ENCODE assay signal across 8 cellular contexts in the genomic region with DNA sequence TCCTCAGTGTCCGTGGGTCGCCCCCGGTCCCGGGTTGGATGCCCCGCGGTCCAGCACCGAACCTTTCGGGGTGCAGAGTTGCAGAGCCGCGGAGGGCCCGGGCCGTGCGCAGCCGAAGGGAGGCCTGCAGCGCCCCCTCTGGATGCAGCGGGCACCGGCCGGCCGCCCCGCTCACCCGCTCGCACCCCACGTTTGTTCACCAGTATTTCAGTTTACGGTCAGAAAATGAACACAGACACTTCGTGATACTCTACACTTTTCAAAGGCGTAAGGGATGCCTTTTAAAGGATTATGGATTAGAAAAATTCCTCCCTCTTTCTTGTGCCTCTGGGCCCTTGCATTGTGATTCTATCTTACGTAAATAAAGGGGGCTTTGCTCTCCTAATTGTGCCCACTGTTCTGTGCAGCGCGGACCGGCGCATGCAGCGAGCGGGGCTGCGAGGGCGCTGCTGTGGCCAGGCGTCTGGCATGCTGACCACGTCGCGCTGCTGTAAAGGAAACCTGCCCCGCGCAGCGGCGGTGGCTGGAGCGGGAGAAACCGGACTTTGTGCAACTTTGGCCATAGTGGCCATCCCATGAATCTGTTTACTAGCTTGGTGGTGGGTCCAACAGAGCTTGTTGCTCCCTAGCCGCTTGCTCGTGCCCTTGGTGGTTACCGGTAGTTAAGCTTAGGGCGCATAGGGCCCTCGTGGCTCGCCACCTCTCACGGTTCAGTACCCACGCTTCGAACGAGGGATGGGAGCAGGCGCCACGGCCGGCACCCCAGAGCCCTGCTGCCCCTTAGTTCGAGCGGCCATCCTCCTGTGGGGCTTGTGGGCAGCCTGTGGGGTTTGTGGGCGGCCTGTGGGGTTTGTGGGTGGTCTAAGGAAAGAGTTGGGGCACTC. TPM values are rescaled to one million over a fixed set of nuclear protein-coding genes. Genes with fewer than 3 reads are reported as not detected.
DNase-seq lines count a peak whose midpoint lies in the region; ATAC-seq, FAIRE-seq and TF ChIP-seq lines count a peak whose summit lies in the region.

No MANE protein-coding gene starts in this region.

- no peak for TF ChIP-seq POLR2A in HepG2 (IDR thresholded peaks at IDR 0.05; ENCODE audit: insufficient read depth in 1 of 2, low read depth in 2 of 2, low read length in 2 of 2)

- ATAC-seq in HepG2 (no peak), HG02970 (IDR thresholded peaks at IDR 0.05; ENCODE audit: low FRiP score, unreplicated experiment) (no peak)
- peak; percentile 31 to 35 for ATAC-seq in activated T-cell treated with anti-CD3 and anti-CD28 coated beads, Interleukin-2, amount 50 U/mL, for 4 hours

- BruUV-seq in HepG2 (replicated peaks; lab: Mats Ljungman, UMichigan): no TSS peak

- intact Hi-C loops in HepG2 (cut with micrococcal nuclease; ENCODE audit: unreplicated experiment): no loop called here

- TF ChIP-seq CTCF in liver (IDR thresholded peaks at IDR 0.05; ENCODE audit: low read depth, low read length, missing input control) (peak; percentile 41), HepG2 (CRISPR knock-in tag; IDR thresholded peaks at IDR 0.05) (no peak), fibroblast of villous mesenchyme (IDR thresholded peaks at IDR 0.05; ENCODE audit: insufficient read depth, low read depth, low read length) (peak; percentile 69)

- H3K36me3 Mint-ChIP-seq in activated T-cell treated with anti-CD3 and anti-CD28 coated beads, Interleukin-2, amount 50 U/mL, for 4 hours (ENCODE audit: insufficient read depth): no peaks in the 10 kb centered on the region

- H3K27me3 ChIP-seq in liver (ENCODE audit: control insufficient read depth in 4 of 4, insufficient read depth in 4 of 4, low read length in 3 of 4): no peaks in the 10 kb centered on the region
- H3K27me3 ChIP-seq in HepG2 (ENCODE audit: control insufficient read depth in 1 of 2, insufficient read depth in 2 of 2, low read length in 2 of 2): no peaks in the 10 kb centered on the region
- H3K27me3 ChIP-seq in neuron (ENCODE audit: insufficient read depth, low read length): no peaks in the 10 kb centered on the region

- peaks cover 25% of the 10 kb centered on the region for H3K4me1 Mint-ChIP-seq in activated T-cell treated with anti-CD3 and anti-CD28 coated beads, Interleukin-2, amount 50 U/mL, for 4 hours (ENCODE audit: low read depth)

- peaks cover 5% of the 10 kb centered on the region for H3K79me2 ChIP-seq in HepG2 (ENCODE audit: insufficient read depth, low read length)

- no peaks in the 10 kb centered on the region for H3K9me3 Mint-ChIP-seq in activated T-cell treated with anti-CD3 and anti-CD28 coated beads, Interleukin-2, amount 50 U/mL, for 4 hours

- H3K4me3 Mint-ChIP-seq in activated T-cell treated with anti-CD3 and anti-CD28 coated beads, Interleukin-2, amount 50 U/mL, for 4 hours: peak overlapping the region; percentile 48

- FAIRE-seq in HepG2 (lab: Jason Lieb, UNC): no peak

- in situ Hi-C loops in HepG2 (cut with HindIII; ENCODE audit: extremely low pct_ligation_motif_present, low pct_unique_long_range_greater_than_20kb): no loop called here

- H3K4me3 ChIP-seq in liver (ENCODE audit: low read depth in 1 of 3, low read length in 3 of 3) (peak overlapping the region; percentile 23 to 48 (median 26)), HepG2 (replicated peaks in 1 of 3; ENCODE audit: insufficient read depth in 1 of 3, low read depth in 2 of 3, low read length in 3 of 3) (no peak overlapping the region), fibroblast of villous mesenchyme (ENCODE audit: low read depth, low read length) (peak overlapping the region; percentile 82), neuron (ENCODE audit: low read length) (peak overlapping the region; percentile 61)

- H4K20me1 ChIP-seq in HepG2 (ENCODE audit: insufficient read depth, low read length): no peaks in the 10 kb centered on the region

- no peak overlapping the region for H3K4me2 ChIP-seq in HepG2 (ENCODE audit: low read depth, low read length)

- H3K27ac ChIP-seq in liver (ENCODE audit: low read depth in 1 of 2, low read length in 2 of 2) (no peak overlapping the region), HepG2 (ENCODE audit: extremely low read length, insufficient read depth, low read length) (no peak overlapping the region)

- CTCF ChIA-PET in HepG2 (lab: Yijun Ruan, JAX; ENCODE audit: low intra/inter-chr PET ratio, low total read pairs): no interaction called here

- no peaks in the 10 kb centered on the region for H3K9me3 ChIP-seq in liver (ENCODE audit: control insufficient read depth in 4 of 4, low read length in 3 of 4)
- H3K9me3 ChIP-seq in HepG2 (ENCODE audit: low read length): peaks cover 12% of the 10 kb centered on the region
- no peaks in the 10 kb centered on the region for H3K9me3 ChIP-seq in neuron (ENCODE audit: low read length)

- peaks cover 0 to 33% (median 23%) of the 10 kb centered on the region in 4 donors for H3K4me1 ChIP-seq in liver (ENCODE audit: control insufficient read depth in 4 of 4, insufficient read depth in 4 of 4, low read length in 3 of 4)
- H3K4me1 ChIP-seq in HepG2 (ENCODE audit: insufficient read depth, low read length): peaks cover 2% of the 10 kb centered on the region; the same call in 1 of the 2 replicates
- H3K4me1 ChIP-seq in neuron (ENCODE audit: insufficient read depth, low read length): peaks cover 13% of the 10 kb centered on the region

- H3K9ac ChIP-seq in liver (ENCODE audit: low read depth in 1 of 2, low read length in 2 of 2) (no peak overlapping the region), HepG2 (ENCODE audit: insufficient read depth, low read depth, low read length) (no peak overlapping the region)

- no peak for DNase-seq in HepG2 (ENCODE audit: low spot score)
- no peak for DNase-seq in activated T-cell treated with anti-CD3 and anti-CD28 coated beads, Interleukin-2, amount 50 U/mL, for 4 hours
- DNase-seq in fibroblast of villous mesenchyme (ENCODE audit: low read depth): peak; percentile 62
- DNase-seq in NCI-H510A treated with DMSO at 0.1 percent for 48 hours (lab: John Stamatoyannopoulos, UW): no peak
- DNase-seq in activated gamma-delta T cell (lab: John Stamatoyannopoulos, UW): no peak

- H3K36me3 ChIP-seq in liver (ENCODE audit: control insufficient read depth in 4 of 4, insufficient read depth in 3 of 4, low read depth in 1 of 4, low read length in 3 of 4): no peaks in the 10 kb centered on the region
- no peaks in the 10 kb centered on the region for H3K36me3 ChIP-seq in HepG2 (replicated peaks in 1 of 2; ENCODE audit: control insufficient read depth in 1 of 2, insufficient read depth in 2 of 2, low read length in 2 of 2)
- no peaks in the 10 kb centered on the region for H3K36me3 ChIP-seq in neuron (ENCODE audit: insufficient read depth, low read length)

- POLR2A ChIA-PET in HepG2 (lab: Yijun Ruan, JAX): no interaction called here

- no peak overlapping the region for H2AFZ ChIP-seq in HepG2 (ENCODE audit: low read length)
- no peak overlapping the region for H2AFZ ChIP-seq in neuron (ENCODE audit: low read depth, low read length)

- TF ChIP-seq RAD21 in liver (IDR thresholded peaks at IDR 0.05) (peak; percentile 33 to 57), HepG2 (CRISPR knock-in tag; IDR thresholded peaks at IDR 0.05) (no peak)

- TF ChIP-seq EP300 in HepG2 (IDR thresholded peaks at IDR 0.05; ENCODE audit: low read depth in 2 of 2, low read length in 2 of 2) (no peak), HepG2 (CRISPR knock-in tag; IDR thresholded peaks at IDR 0.05; ENCODE audit: borderline replicate concordance) (no peak)

- H3K27me3 Mint-ChIP-seq in activated T-cell treated with anti-CD3 and anti-CD28 coated beads, Interleukin-2, amount 50 U/mL, for 4 hours (ENCODE audit: low read depth): peaks cover 55% of the 10 kb centered on the region

- WGBS in liver: 51% methylated on average over 61 of the region's 61 CpGs
- WGBS in HepG2 (ENCODE audit: low lambda C conversion rate): 94% methylated on average over 46 of the region's 61 CpGs

RNA-seq across cellular contexts. Expression of a gene that starts 0.8 kb away (rescaled TPM):
- 10 to 100 TPM; 23.3 to 42.4 TPM for total RNA-seq in liver
- 10 to 100 TPM; 12.6 to 22.7 TPM for polyA plus RNA-seq in liver
- 49.5 and 51.3 TPM in 2 replicates for total RNA-seq in HepG2 (2016; rRNA removed; fragmentation: Illumina TruSeq; extraction: Trizol)
- 19.0 and 20.2 TPM in 2 replicates for total RNA-seq in HepG2 (2016; cell fraction: cytosol; rRNA removed; fragmentation: Illumina TruSeq; extraction: Trizol; ENCODE audit: low read depth)
- 48.3 and 49.2 TPM in 2 replicates for total RNA-seq in HepG2 (2016; cell fraction: insoluble cytoplasmic fraction; rRNA removed; fragmentation: Illumina TruSeq; extraction: Trizol)
- total RNA-seq in HepG2 (2016; cell fraction: membrane; rRNA removed; fragmentation: Illumina TruSeq; extraction: Trizol): 66.9 and 68.4 TPM in 2 replicates
- total RNA-seq in HepG2 (2016; cell fraction: nucleus; rRNA removed; fragmentation: Illumina TruSeq; extraction: Trizol): 32.7 and 34.1 TPM in 2 replicates
- polyA plus RNA-seq in HepG2 (2011; rRNA removed): 49.7 and 54.6 TPM in 2 replicates
- 37.9 and 63.6 TPM in 2 replicates for polyA plus RNA-seq in HepG2 (2011; cell fraction: cytosol; rRNA removed)
- 18.8 and 26.3 TPM in 2 replicates for polyA plus RNA-seq in HepG2 (2011; cell fraction: nucleus; rRNA removed)
- 29.5 and 48.0 TPM in 2 replicates for polyA plus RNA-seq in HepG2 (2012)
- polyA plus RNA-seq in HepG2 (2016; cell fraction: cytosol; fragmentation: Illumina TruSeq; extraction: Trizol; ENCODE audit: low read depth): 20.0 and 26.6 TPM in 2 replicates
- 48.3 and 55.2 TPM in 2 replicates for polyA plus RNA-seq in HepG2 (2016; cell fraction: insoluble cytoplasmic fraction; fragmentation: Illumina TruSeq; extraction: Trizol; ENCODE audit: low read depth)
- polyA plus RNA-seq in HepG2 (2016; cell fraction: membrane; fragmentation: Illumina TruSeq; extraction: Trizol; ENCODE audit: low read depth): 60.1 and 64.4 TPM in 2 replicates
- polyA plus RNA-seq in HepG2 (2016; cell fraction: nucleus; fragmentation: Illumina TruSeq; extraction: Trizol; ENCODE audit: insufficient read depth, low read depth): 46.5 and 51.1 TPM in 2 replicates
- 60.0 and 103 TPM in 2 replicates for polyA minus RNA-seq in HepG2 (2011; rRNA and poly(A)+ RNA removed; ENCODE audit: low replicate concordance)
- polyA minus RNA-seq in HepG2 (2011; cell fraction: cytosol; rRNA and poly(A)+ RNA removed): 25.5 and 40.2 TPM in 2 replicates
- 20.6 and 29.3 TPM in 2 replicates for polyA minus RNA-seq in HepG2 (2011; cell fraction: nucleus; rRNA and poly(A)+ RNA removed)
- 1 to 10 TPM; 3.5 to 5.9 (median 5.2) TPM for total RNA-seq in activated T-cell treated with anti-CD3 and anti-CD28 coated beads, Interleukin-2, amount 50 U/mL, for 4 hours
- 302 and 606 TPM in 2 replicates for total RNA-seq in fibroblast of villous mesenchyme

RNA-seq across cellular contexts. Expression of a gene that starts 50.3 kb away (rescaled TPM):
- total RNA-seq in liver: 1 to 10 TPM; 2.3 to 2.9 TPM
- polyA plus RNA-seq in liver: 1 to 10 TPM; 2.7 to 3.5 TPM
- total RNA-seq in HepG2 (2016; rRNA removed; fragmentation: Illumina TruSeq; extraction: Trizol): 8.5 and 8.7 TPM in 2 replicates
- 1.4 and 1.5 TPM in 2 replicates for total RNA-seq in HepG2 (2016; cell fraction: cytosol; rRNA removed; fragmentation: Illumina TruSeq; extraction: Trizol; ENCODE audit: low read depth)
- 7.4 and 7.9 TPM in 2 replicates for total RNA-seq in HepG2 (2016; cell fraction: insoluble cytoplasmic fraction; rRNA removed; fragmentation: Illumina TruSeq; extraction: Trizol)
- total RNA-seq in HepG2 (2016; cell fraction: membrane; rRNA removed; fragmentation: Illumina TruSeq; extraction: Trizol): 3.0 and 4.0 TPM in 2 replicates
- total RNA-seq in HepG2 (2016; cell fraction: nucleus; rRNA removed; fragmentation: Illumina TruSeq; extraction: Trizol): 10.6 and 11.1 TPM in 2 replicates
- polyA plus RNA-seq in HepG2 (2011; rRNA removed): 8.1 and 9.0 TPM in 2 replicates
- 6.4 and 7.7 TPM in 2 replicates for polyA plus RNA-seq in HepG2 (2011; cell fraction: cytosol; rRNA removed)
- 3.8 and 5.7 TPM in 2 replicates for polyA plus RNA-seq in HepG2 (2011; cell fraction: nucleus; rRNA removed)
- polyA plus RNA-seq in HepG2 (2012): 3.7 and 5.1 TPM in 2 replicates
- polyA plus RNA-seq in HepG2 (2016; cell fraction: cytosol; fragmentation: Illumina TruSeq; extraction: Trizol; ENCODE audit: low read depth): 2.5 and 2.6 TPM in 2 replicates
- 10.0 and 12.3 TPM in 2 replicates for polyA plus RNA-seq in HepG2 (2016; cell fraction: insoluble cytoplasmic fraction; fragmentation: Illumina TruSeq; extraction: Trizol; ENCODE audit: low read depth)
- 3.4 and 3.6 TPM in 2 replicates for polyA plus RNA-seq in HepG2 (2016; cell fraction: membrane; fragmentation: Illumina TruSeq; extraction: Trizol; ENCODE audit: low read depth)
- 12.0 and 12.7 TPM in 2 replicates for polyA plus RNA-seq in HepG2 (2016; cell fraction: nucleus; fragmentation: Illumina TruSeq; extraction: Trizol; ENCODE audit: insufficient read depth, low read depth)
- polyA minus RNA-seq in HepG2 (2011; rRNA and poly(A)+ RNA removed; ENCODE audit: low replicate concordance): 5.8 and 8.1 TPM in 2 replicates
- 4.9 and 5.2 TPM in 2 replicates for polyA minus RNA-seq in HepG2 (2011; cell fraction: cytosol; rRNA and poly(A)+ RNA removed)
- polyA minus RNA-seq in HepG2 (2011; cell fraction: nucleus; rRNA and poly(A)+ RNA removed): 6.3 and 9.1 TPM in 2 replicates
- 10 to 100 TPM in 2 of 3 donors, 1 to 10 TPM in 1; 9.5 to 13.9 (median 13.2) TPM for total RNA-seq in activated T-cell treated with anti-CD3 and anti-CD28 coated beads, Interleukin-2, amount 50 U/mL, for 4 hours
- total RNA-seq in fibroblast of villous mesenchyme: 9.7 and 12.5 TPM in 2 replicates

Comparison
In these comparisons a context has a peak if more than half of its experiments do, and no peak if none do; other contexts are left out.
1. H3K4me3 ChIP-seq: peak in liver (3 of 3), fibroblast of villous mesenchyme (single experiment) and neuron (single experiment); none in HepG2 (0 of 3).
2. ATAC-seq: peak in activated T-cell treated with anti-CD3 and anti-CD28 coated beads, Interleukin-2, amount 50 U/mL, for 4 hours (2 of 2); none in HepG2 (single experiment) and HG02970 (single experiment).